14 cellular contexts compared by ENCODE assay signal in the genomic region with DNA sequence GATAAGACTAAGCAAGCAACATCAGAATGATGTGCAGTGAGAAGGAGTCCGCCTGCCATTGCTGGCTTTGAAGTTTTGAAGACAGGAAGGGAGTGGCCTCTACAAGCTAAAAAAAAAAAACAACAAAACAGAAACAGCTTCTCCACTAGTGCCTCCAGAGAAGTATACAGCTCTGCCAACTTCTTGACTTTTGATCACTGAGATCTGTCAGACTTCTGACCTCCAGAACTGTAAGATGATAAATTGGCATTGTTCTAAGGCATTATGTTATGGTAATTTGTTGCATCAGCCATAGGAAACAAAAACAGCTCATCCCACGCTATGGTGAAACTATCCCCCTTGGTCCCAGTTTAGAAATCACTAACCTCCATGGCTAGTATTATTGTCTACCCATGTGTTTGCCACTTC.
DNase-seq lines count a peak whose midpoint lies in the region; ATAC-seq lines count a peak whose summit lies in the region.
"Had no signal": no experiment of that assay in that cellular context is flagged by ENCODE, and none has a peak within 500 bp of the region (broad histone marks: within the 10 kb centered on the region; RNA-seq: fewer than 3 reads in every experiment).

No MANE protein-coding gene starts in this region.

- H3K27me3 ChIP-seq in ACC112 (ENCODE audit: insufficient read depth, low read length): no peaks in the 10 kb centered on the region
- H3K27me3 ChIP-seq: dorsolateral prefrontal cortex, suprapubic skin had no signal

- H3K27ac Mint-ChIP-seq in dendritic cell treated with granulocyte-macrophage colony-stimulating factor and Interleukin-4, amounts not matched to agents 40 ng/mL and 50 ng/mL, for 4 days: peak overlapping the region; percentile 46
- H3K27ac Mint-ChIP-seq: B cell had no signal

- peaks cover 9% of the 10 kb centered on the region for H3K4me1 ChIP-seq in ACC112 (ENCODE audit: control insufficient read depth, insufficient read depth, low read length, unreplicated experiment)
- H3K4me1 ChIP-seq: parathyroid adenoma had no signal

- H3K27ac ChIP-seq in ACC112 (ENCODE audit: low read depth, low read length): peak overlapping the region; percentile 28; the same call in 1 of the 2 replicates
- H3K27ac ChIP-seq: dorsolateral prefrontal cortex, parathyroid adenoma, suprapubic skin had no signal

- peaks cover 18% of the 10 kb centered on the region for H3K9me3 Mint-ChIP-seq in dendritic cell treated with granulocyte-macrophage colony-stimulating factor and Interleukin-4, amounts not matched to agents 40 ng/mL and 50 ng/mL, for 4 days

- no peak overlapping the region for H2AFZ ChIP-seq in ACC112 (ENCODE audit: low read length, unreplicated experiment)
- H2AFZ ChIP-seq: parathyroid adenoma had no signal

- ATAC-seq in GM18858 (IDR thresholded peaks at IDR 0.05; ENCODE audit: unreplicated experiment): peak; percentile 73
- peak; percentile 71 for ATAC-seq in HG03520 (IDR thresholded peaks at IDR 0.05; ENCODE audit: unreplicated experiment)

- H3K4me3 ChIP-seq in ACC112 (ENCODE audit: low read depth, low read length): no peak overlapping the region
- H3K4me3 ChIP-seq: dorsolateral prefrontal cortex, suprapubic skin had no signal

- intact Hi-C loops in dendritic cell treated with granulocyte-macrophage colony-stimulating factor and Interleukin-4, amounts not matched to agents 40 ng/mL and 50 ng/mL, for 4 days (cut with micrococcal nuclease): no loop called here

- H3K36me3 Mint-ChIP-seq in dendritic cell treated with granulocyte-macrophage colony-stimulating factor and Interleukin-4, amounts not matched to agents 40 ng/mL and 50 ng/mL, for 4 days (ENCODE audit: low read depth): no peaks in the 10 kb centered on the region

- DNase-seq in EL (no peak), NCI-H1048 (lab: John Stamatoyannopoulos, UW) (no peak), midbrain (lab: John Stamatoyannopoulos, UW) (no peak), SIG-M5 (lab: John Stamatoyannopoulos, UW) (no peak)
- DNase-seq: activated effector memory CD4-positive, alpha-beta T cell treated with anti-CD3 and anti-CD28 coated beads, Interleukin-2, amount 50 U/mL, for 16 hours; dorsolateral prefrontal cortex; stimulated activated CD4-positive, alpha-beta T cell treated with anti-CD3 and anti-CD28 coated beads, Interleukin-4, amount 100 ng/mL, for 4 hours had no signal

- H3K4me1 Mint-ChIP-seq in dendritic cell treated with granulocyte-macrophage colony-stimulating factor and Interleukin-4, amounts not matched to agents 40 ng/mL and 50 ng/mL, for 4 days (ENCODE audit: low read depth): peaks cover 17% of the 10 kb centered on the region

- H3K27me3 Mint-ChIP-seq in dendritic cell treated with granulocyte-macrophage colony-stimulating factor and Interleukin-4, amounts not matched to agents 40 ng/mL and 50 ng/mL, for 4 days: no peaks in the 10 kb centered on the region
- H3K27me3 Mint-ChIP-seq: B cell had no signal

- H3K36me3 ChIP-seq in ACC112 (ENCODE audit: insufficient read depth, low read length): no peaks in the 10 kb centered on the region
- H3K36me3 ChIP-seq: suprapubic skin had no signal

- no peak overlapping the region for H3K4me3 Mint-ChIP-seq in dendritic cell treated with granulocyte-macrophage colony-stimulating factor and Interleukin-4, amounts not matched to agents 40 ng/mL and 50 ng/mL, for 4 days
- H3K4me3 Mint-ChIP-seq: B cell had no signal

- H3K79me2 ChIP-seq in ACC112 (ENCODE audit: control insufficient read depth, insufficient read depth, low read length, unreplicated experiment): no peaks in the 10 kb centered on the region
- H3K79me2 ChIP-seq: parathyroid adenoma had no signal
